Comparison of ENCODE assay signal across 24 cellular contexts in genomic region chr6:20411953-20412352, GRCh38. TPM values are rescaled to one million over a fixed set of nuclear protein-coding genes. Genes with fewer than 3 reads are reported as not detected.
A peak's percentile ranks its signal among the peaks of the same experiment; 100 is the strongest.
DNase-seq lines count a peak whose midpoint lies in the region; ATAC-seq and TF ChIP-seq lines count a peak whose summit lies in the region.
"Had no signal": no experiment of that assay in that cellular context is flagged by ENCODE, and none has a peak within 500 bp of the region (broad histone marks: within the 10 kb centered on the region; RNA-seq: fewer than 3 reads in every experiment).

No MANE protein-coding gene starts in this region.

- H3K79me1 ChIP-seq in H9 (ENCODE audit: insufficient read depth, low read depth, low read length, poor library complexity, severe bottlenecking) = peaks cover 9% of the 10 kb centered on the region
- no peaks in the 10 kb centered on the region for H3K79me1 ChIP-seq in trophoblast cell (ENCODE audit: low read length)

- TF ChIP-seq CTCF in H9 (conservative IDR thresholded peaks at IDR 0.05) (no peak), coronary artery (IDR thresholded peaks at IDR 0.05) (no peak)

- H3K9me3 Mint-ChIP-seq in activated CD4-positive, alpha-beta memory T cell treated with anti-CD3 and anti-CD28 coated beads, Interleukin-2, amount 10 ng/mL, durations not matched to agents 7 days and 5 days = no peaks in the 10 kb centered on the region
- H3K9me3 Mint-ChIP-seq in activated CD4-positive, alpha-beta memory T cell treated with anti-CD3 and anti-CD28 coated beads for 36 hours = no peaks in the 10 kb centered on the region
- H3K9me3 Mint-ChIP-seq in H9 = no peaks in the 10 kb centered on the region
- H3K9me3 Mint-ChIP-seq: naive B cell had no signal

- no peak overlapping the region for H4K5ac ChIP-seq in H9 (ENCODE audit: insufficient read length, low read depth, low read length)

- H2BK120ac ChIP-seq in H9 (ENCODE audit: low read depth, low read length, poor library complexity, severe bottlenecking) = no peak overlapping the region
- no peak overlapping the region for H2BK120ac ChIP-seq in trophoblast cell (ENCODE audit: insufficient read depth, low read length, poor library complexity)

- H3K4me3 ChIP-seq in coronary artery (no peak overlapping the region), trophoblast cell (ENCODE audit: low read depth, low read length) (no peak overlapping the region)
- H3K4me3 ChIP-seq: pancreas, sigmoid colon, testis had no signal

- H4K20me1 ChIP-seq in H9 (ENCODE audit: control insufficient read depth, insufficient read depth, insufficient read length) = no peaks in the 10 kb centered on the region

- no peak overlapping the region for H3K23ac ChIP-seq in H9 (ENCODE audit: insufficient read length, low read depth, low read length)
- no peak overlapping the region for H3K23ac ChIP-seq in trophoblast cell (ENCODE audit: low read length)

- peaks cover 4% of the 10 kb centered on the region; the same call in 1 of the 2 replicates for H3K4me1 ChIP-seq in H9 (ENCODE audit: insufficient read depth, low read length)
- H3K4me1 ChIP-seq in trophoblast cell (ENCODE audit: control insufficient read depth in 1 of 2, insufficient read depth in 2 of 2, low read length in 2 of 2) = peaks cover 2% of the 10 kb centered on the region in 2 experiments
- H3K4me1 ChIP-seq: pancreas, testis had no signal

- no peak overlapping the region for H3K14ac ChIP-seq in H9 (ENCODE audit: insufficient read depth, low read length)
- no peak overlapping the region for H3K14ac ChIP-seq in trophoblast cell (ENCODE audit: low read length)

- H3K4ac ChIP-seq in H9 (ENCODE audit: low read depth, low read length) (no peak overlapping the region), trophoblast cell (ENCODE audit: low read depth, low read length) (peak overlapping the region; percentile 57)

- no peak overlapping the region for H3K27ac ChIP-seq in H9 (ENCODE audit: insufficient read length, low read depth, low read length)
- peak overlapping the region; percentile 64 for H3K27ac ChIP-seq in coronary artery
- H3K27ac ChIP-seq in trophoblast cell (ENCODE audit: low read depth, low read length) = no peak overlapping the region
- H3K27ac ChIP-seq: pancreas, sigmoid colon, testis had no signal

- no peaks in the 10 kb centered on the region for H3K23me2 ChIP-seq in H9 (ENCODE audit: insufficient read length, low read depth, low read length, poor library complexity, severe bottlenecking)

- POLR2A ChIA-PET in activated CD4-positive, alpha-beta memory T cell treated with anti-CD3 and anti-CD28 coated beads, Interleukin-2, amount 10 ng/mL, durations not matched to agents 7 days and 5 days (lab: Charles Lee) = interaction anchor here (3.1 kb wide), 1 partner anchor 92 kb away, joined by 20 read pairs; no protein-coding TSS in a partner anchor
- POLR2A ChIA-PET in activated CD4-positive, alpha-beta memory T cell treated with anti-CD3 and anti-CD28 coated beads for 36 hours (lab: Charles Lee) = interaction anchor here (0.7 to 1.1 kb wide), 2 partner anchors 10 to 130 kb away, joined by 3 read pairs; partner anchors contain the start of gene E2F3

- H4K12ac ChIP-seq in trophoblast cell (ENCODE audit: low read depth, low read length) = no peak overlapping the region

- no peak overlapping the region for H2BK20ac ChIP-seq in H9 (ENCODE audit: low read depth, low read length, poor library complexity, severe bottlenecking)

- peaks cover 49% of the 10 kb centered on the region for H3K36me3 Mint-ChIP-seq in activated CD4-positive, alpha-beta memory T cell treated with anti-CD3 and anti-CD28 coated beads, Interleukin-2, amount 10 ng/mL, durations not matched to agents 7 days and 5 days (ENCODE audit: low read depth)
- H3K36me3 Mint-ChIP-seq in activated CD4-positive, alpha-beta memory T cell treated with anti-CD3 and anti-CD28 coated beads for 36 hours = peaks cover 25% of the 10 kb centered on the region
- H3K36me3 Mint-ChIP-seq in H9 (ENCODE audit: insufficient read depth in 1 of 3, low read depth in 3 of 3) = peaks cover 11 to 24% (median 13%) of the 10 kb centered on the region in 3 experiments
- H3K36me3 Mint-ChIP-seq: naive B cell had no signal

- H2AK5ac ChIP-seq in H9 (ENCODE audit: insufficient read length, low read length) (no peak overlapping the region), trophoblast cell (ENCODE audit: low read length) (no peak overlapping the region)

- no peak overlapping the region for H4K91ac ChIP-seq in H9 (ENCODE audit: insufficient read length, low read depth, low read length)
- H4K91ac ChIP-seq in trophoblast cell (ENCODE audit: low read depth, low read length) = no peak overlapping the region

- ATAC-seq in HG03280 (IDR thresholded peaks at IDR 0.05; ENCODE audit: unreplicated experiment) = no peak
- ATAC-seq: activated naive CD4-positive, alpha-beta T cell treated with anti-CD3 and anti-CD28 coated beads, Interleukin-2, amount 50 U/mL, for 72 hours; pancreas had no signal

- H3K9me3 ChIP-seq in H9 (ENCODE audit: control insufficient read depth, low read depth, low read length) (no peaks in the 10 kb centered on the region), trophoblast cell (ENCODE audit: insufficient read depth, low read depth, low read length) (no peaks in the 10 kb centered on the region)
- H3K9me3 ChIP-seq: pancreas, sigmoid colon, testis had no signal

- H2BK5ac ChIP-seq in H9 (ENCODE audit: insufficient read length, low read length) (no peak overlapping the region), trophoblast cell (ENCODE audit: low read depth, low read length, poor library complexity) (no peak overlapping the region)

- H3K9ac ChIP-seq in H9 (ENCODE audit: extremely low read depth, insufficient read length, low read length) (no peak overlapping the region), trophoblast cell (ENCODE audit: low read length) (no peak overlapping the region)

- peaks cover 2 to 6% of the 10 kb centered on the region in 2 experiments for H3K36me3 ChIP-seq in trophoblast cell (ENCODE audit: control insufficient read depth in 1 of 2, insufficient read depth in 2 of 2, low read length in 2 of 2)
- H3K36me3 ChIP-seq: pancreas, sigmoid colon had no signal

- H3K79me2 ChIP-seq in H9 (ENCODE audit: insufficient read depth, low read length) (peaks cover 84% of the 10 kb centered on the region), trophoblast cell (ENCODE audit: control insufficient read depth, insufficient read depth, low read length, poor library complexity) (peaks cover 18% of the 10 kb centered on the region)

- H3K4me3 Mint-ChIP-seq in activated CD4-positive, alpha-beta memory T cell treated with anti-CD3 and anti-CD28 coated beads, Interleukin-2, amount 10 ng/mL, durations not matched to agents 7 days and 5 days = no peak overlapping the region
- no peak overlapping the region for H3K4me3 Mint-ChIP-seq in activated CD4-positive, alpha-beta memory T cell treated with anti-CD3 and anti-CD28 coated beads for 36 hours
- H3K4me3 Mint-ChIP-seq in H9 = no peak overlapping the region

- WGBS in H9 (ENCODE audit: extremely low coverage, insufficient read length, low lambda C conversion rate) = no CpG with 5 or more reads among the region's 6 CpGs
- no CpG with 5 or more reads among the region's 6 CpGs for WGBS in trophoblast cell (ENCODE audit: extremely low coverage, insufficient coverage, insufficient read length)

- no peak overlapping the region for H2BK12ac ChIP-seq in H9 (ENCODE audit: insufficient read length, low read depth, low read length)
- H2BK12ac ChIP-seq in trophoblast cell (ENCODE audit: low read length) = no peak overlapping the region

- H3K18ac ChIP-seq in H9 (ENCODE audit: insufficient read length, low read depth, low read length) = no peak overlapping the region
- H3K18ac ChIP-seq in trophoblast cell (ENCODE audit: low read length) = no peak overlapping the region

- no peak overlapping the region for H2AFZ ChIP-seq in H9 (ENCODE audit: low read length)
- no peak overlapping the region for H2AFZ ChIP-seq in trophoblast cell (ENCODE audit: insufficient read depth, low read length, poor library complexity)

- no peak for DNase-seq in activated CD4-positive, alpha-beta memory T cell treated with anti-CD3 and anti-CD28 coated beads, Interleukin-2, amount 10 ng/mL, durations not matched to agents 7 days and 5 days
- no peak for DNase-seq in activated CD4-positive, alpha-beta memory T cell treated with anti-CD3 and anti-CD28 coated beads for 36 hours
- no peak for DNase-seq in H9
- no peak for DNase-seq in coronary artery (ENCODE audit: low spot score)
- no peak for DNase-seq in trophoblast cell
- DNase-seq in erythroblast (lab: John Stamatoyannopoulos, UW) = no peak
- DNase-seq in NCI-H2107 treated with DMSO at 0.1 percent for 48 hours (lab: John Stamatoyannopoulos, UW; ENCODE audit: unreplicated experiment) = no peak
- DNase-seq: activated CD4-positive, alpha-beta T cell treated with anti-CD3 and anti-CD28 coated beads, Interleukin-2, amount 50 U/mL, for 4 hours; C1 segment of cervical spinal cord; GDM1; KBM-7; mammary epithelial cell; MV-4-11; naive B cell; NCI-H1694 treated with DMSO at 0.1 percent for 48 hours; NCI-H345; NCI-H82; pancreas; Right ventricle myocardium superior; sigmoid colon; SW 1271; testis had no signal

- H3K56ac ChIP-seq in H9 (ENCODE audit: insufficient read length, low read depth, low read length) = no peak overlapping the region

- H3K4me1 Mint-ChIP-seq in activated CD4-positive, alpha-beta memory T cell treated with anti-CD3 and anti-CD28 coated beads, Interleukin-2, amount 10 ng/mL, durations not matched to agents 7 days and 5 days = peaks cover 88% of the 10 kb centered on the region
- peaks cover 86% of the 10 kb centered on the region for H3K4me1 Mint-ChIP-seq in activated CD4-positive, alpha-beta memory T cell treated with anti-CD3 and anti-CD28 coated beads for 36 hours (ENCODE audit: low read depth)
- peaks cover 50 to 60% of the 10 kb centered on the region in 2 experiments for H3K4me1 Mint-ChIP-seq in H9

- TF ChIP-seq POLR2A in erythroblast (IDR thresholded peaks at IDR 0.05; ENCODE audit: low read length) = no peak

- no peaks in the 10 kb centered on the region for H3K27me3 Mint-ChIP-seq in activated CD4-positive, alpha-beta memory T cell treated with anti-CD3 and anti-CD28 coated beads, Interleukin-2, amount 10 ng/mL, durations not matched to agents 7 days and 5 days
- H3K27me3 Mint-ChIP-seq in activated CD4-positive, alpha-beta memory T cell treated with anti-CD3 and anti-CD28 coated beads for 36 hours = no peaks in the 10 kb centered on the region
- no peaks in the 10 kb centered on the region; the same call in 1 of the 2 replicates for H3K27me3 Mint-ChIP-seq in H9 (ENCODE audit: low read depth)
- H3K27me3 Mint-ChIP-seq: naive B cell had no signal

- CTCF ChIA-PET in activated CD4-positive, alpha-beta memory T cell treated with anti-CD3 and anti-CD28 coated beads, Interleukin-2, amount 10 ng/mL, durations not matched to agents 7 days and 5 days (lab: Charles Lee) = interaction anchor here (1.0 kb wide), 1 partner anchor 90 kb away, joined by 3 read pairs; no protein-coding TSS in a partner anchor
- CTCF ChIA-PET in activated CD4-positive, alpha-beta memory T cell treated with anti-CD3 and anti-CD28 coated beads for 36 hours (lab: Charles Lee) = no interaction called here

- H4K8ac ChIP-seq in H9 (replicated peaks; ENCODE audit: insufficient read length, low read depth, low read length) = no peak overlapping the region
- no peak overlapping the region for H4K8ac ChIP-seq in trophoblast cell (ENCODE audit: low read depth, low read length)

- H3K27me3 ChIP-seq in H9 (ENCODE audit: insufficient read depth, low read length) (no peaks in the 10 kb centered on the region), trophoblast cell (ENCODE audit: insufficient read depth, low read length) (no peaks in the 10 kb centered on the region)
- H3K27me3 ChIP-seq: pancreas, sigmoid colon, testis had no signal

- H2BK15ac ChIP-seq in H9 (ENCODE audit: low read depth, low read length) = no peak overlapping the region

- peak overlapping the region; percentile 29 for H3K27ac Mint-ChIP-seq in activated CD4-positive, alpha-beta memory T cell treated with anti-CD3 and anti-CD28 coated beads, Interleukin-2, amount 10 ng/mL, durations not matched to agents 7 days and 5 days
- H3K27ac Mint-ChIP-seq in activated CD4-positive, alpha-beta memory T cell treated with anti-CD3 and anti-CD28 coated beads for 36 hours = no peak overlapping the region
- peak overlapping the region; percentile 9 to 78 (median 54); a peak in 4 of 7 replicates for H3K27ac Mint-ChIP-seq in H9

- H3K4me2 ChIP-seq in H9 (ENCODE audit: insufficient read depth, insufficient read length, low read length) (no peak overlapping the region), trophoblast cell (ENCODE audit: low read length) (no peak overlapping the region)

- intact Hi-C loops in activated CD4-positive, alpha-beta memory T cell treated with anti-CD3 and anti-CD28 coated beads for 36 hours (cut with micrococcal nuclease) = no loop called here

- no peak overlapping the region for H3T11ph ChIP-seq in H9 (ENCODE audit: low read length)

RNA-seq across cellular contexts. Expression of gene E2F3, which starts 10.3 kb away (rescaled TPM):
- 10 to 100 TPM; 29.8 to 30.1 TPM for total RNA-seq in activated CD4-positive, alpha-beta memory T cell treated with anti-CD3 and anti-CD28 coated beads, Interleukin-2, amount 10 ng/mL, durations not matched to agents 7 days and 5 days
- 10 to 100 TPM; 17.9 to 18.2 TPM for total RNA-seq in activated CD4-positive, alpha-beta memory T cell treated with anti-CD3 and anti-CD28 coated beads for 36 hours
- 34.7 and 35.7 TPM in 2 replicates for total RNA-seq in H9 (2021)
- polyA plus RNA-seq in trophoblast cell (2013) = 10.7 and 11.6 TPM in 2 replicates

Comparison
In these comparisons a context has a peak if more than half of its experiments do, and no peak if none do; other contexts are left out.
1. H3K27ac ChIP-seq: peak in coronary artery (2 of 2); none in H9 (single experiment) and trophoblast cell (single experiment).